In genomic region chr6:37134622-37135191, GRCh38 we compare ENCODE assay signal across 8 cellular contexts. TPM values are rescaled to one million over a fixed set of nuclear protein-coding genes. Genes with fewer than 3 reads are reported as not detected.
A peak's percentile ranks its signal among the peaks of the same experiment; 100 is the strongest.
DNase-seq lines count a peak whose midpoint lies in the region; ATAC-seq and TF ChIP-seq lines count a peak whose summit lies in the region.

No MANE protein-coding gene starts in this region.

- H3K36me3 Mint-ChIP-seq in nephron (ENCODE audit: low read depth) = no peaks in the 10 kb centered on the region

- H3K36me3 ChIP-seq in SJSA1 (no peaks in the 10 kb centered on the region), thyroid gland (no peaks in the 10 kb centered on the region)

- no peaks in the 10 kb centered on the region for H3K9me3 Mint-ChIP-seq in nephron

- H3K4me1 Mint-ChIP-seq in nephron = peaks cover 73% of the 10 kb centered on the region

- DNase-seq in EH (ENCODE audit: low read depth) (peak; percentile 99), SJSA1 (ENCODE audit: low read depth in 1 of 2, low spot score in 2 of 2) (peak; percentile 93 to 95), epithelial cell of prostate (ENCODE audit: low read depth, low spot score) (peak; percentile 93), thyroid gland (no peak), NCI-H345 (lab: John Stamatoyannopoulos, UW) (no peak), NCI-H187 (lab: John Stamatoyannopoulos, UW) (no peak)

- TF ChIP-seq CTCF in nephron (IDR thresholded peaks at IDR 0.05; ENCODE audit: unreplicated experiment in 3 of 3) = no peak
- no peak for TF ChIP-seq CTCF in thyroid gland (IDR thresholded peaks at IDR 0.05)

- peaks cover 4% of the 10 kb centered on the region for H3K27me3 Mint-ChIP-seq in nephron (ENCODE audit: low read depth)

- H3K4me3 Mint-ChIP-seq in nephron = peak overlapping the region in 1 of 3 experiments; percentile 9

- H3K9me3 ChIP-seq in SJSA1 (replicated peaks) = no peaks in the 10 kb centered on the region
- H3K9me3 ChIP-seq in thyroid gland = no peaks in the 10 kb centered on the region

- ATAC-seq in GM18909 (IDR thresholded peaks at IDR 0.05; ENCODE audit: poor library complexity, unreplicated experiment) = no peak

- H3K4me1 ChIP-seq in SJSA1 (replicated peaks) = peaks cover 74% of the 10 kb centered on the region
- H3K4me1 ChIP-seq in thyroid gland = peaks cover 0 to 41% of the 10 kb centered on the region in 2 donors

- intact Hi-C loops in thyroid gland (cut with DNase I) = no loop called here

- peak overlapping the region; percentile 73 to 83 (median 74) for H3K27ac Mint-ChIP-seq in nephron

- H3K27ac ChIP-seq in SJSA1 = peak overlapping the region; percentile 98
- peak overlapping the region; percentile 97 for H3K27ac ChIP-seq in epithelial cell of prostate
- peak overlapping the region in 1 of 3 donors; percentile 37 for H3K27ac ChIP-seq in thyroid gland

- TF ChIP-seq POLR2A in thyroid gland (IDR thresholded peaks at IDR 0.05) = no peak

- H3K4me3 ChIP-seq in SJSA1 (no peak overlapping the region), thyroid gland (replicated peaks in 1 of 3) (no peak overlapping the region)

- WGBS in thyroid gland, 2 donors = 68 to 79% methylated on average over 8 of the region's 8 CpGs

- no peaks in the 10 kb centered on the region for H3K27me3 ChIP-seq in SJSA1 (replicated peaks)
- no peaks in the 10 kb centered on the region for H3K27me3 ChIP-seq in thyroid gland

RNA-seq across cellular contexts. Expression of gene PIM1, which starts 35.2 kb away (rescaled TPM):
- 41.4 and 49.8 TPM in 2 replicates for total RNA-seq in SJSA1 (2014; rRNA removed; shearing (Covaris generic))
- 10 to 100 TPM; 13.1 to 54.5 (median 22.2) TPM for total RNA-seq in thyroid gland

Comparison
In these comparisons a context has a peak if more than half of its experiments do, and no peak if none do; other contexts are left out.
1. DNase-seq: peak in EH (single experiment), SJSA1 (2 of 2) and epithelial cell of prostate (single experiment); none in thyroid gland (0 of 2), NCI-H345 (single experiment) and NCI-H187 (0 of 2).